ENCODE assay signal across 13 cellular contexts in the genomic region with DNA sequence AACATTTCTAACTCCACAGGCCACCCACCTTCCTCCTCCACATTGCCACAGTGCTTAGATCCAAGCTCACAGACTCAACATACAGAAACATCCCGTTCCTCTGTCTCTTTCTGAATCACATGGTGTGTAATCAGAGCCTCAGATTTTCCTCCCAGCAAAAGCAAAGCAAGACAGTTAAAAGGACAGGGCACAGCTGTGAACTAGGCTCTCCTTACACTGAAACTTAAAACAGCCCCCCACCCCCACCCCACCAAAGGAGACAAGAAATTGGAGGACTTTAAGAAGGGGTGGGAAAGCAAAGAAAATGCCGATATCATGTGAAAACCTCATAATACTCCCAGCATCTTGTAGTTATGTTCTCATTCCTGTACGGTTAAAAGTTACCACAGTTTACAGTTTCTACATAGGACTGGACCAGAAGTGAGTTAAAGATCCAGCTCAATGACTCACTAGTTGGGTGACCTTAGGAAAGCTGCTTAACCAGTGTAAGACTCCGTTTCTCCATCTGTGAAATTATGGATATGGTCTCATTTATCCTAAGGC. TPM values are rescaled to one million over a fixed set of nuclear protein-coding genes. Genes with fewer than 3 reads are reported as not detected.
DNase-seq lines count a peak whose midpoint lies in the region; ATAC-seq, FAIRE-seq and TF ChIP-seq lines count a peak whose summit lies in the region.
"Had no signal": no experiment of that assay in that cellular context is flagged by ENCODE, and none has a peak within 500 bp of the region (broad histone marks: within the 10 kb centered on the region; RNA-seq: fewer than 3 reads in every experiment).

No MANE protein-coding gene starts in this region.

- peak overlapping the region; percentile 96 for H3K4me3 ChIP-seq in left ventricle myocardium inferior
- no peak overlapping the region for H3K4me3 ChIP-seq in muscle layer of colon (ENCODE audit: low read depth in 1 of 2, low read length in 2 of 2)

- H3K36me3 ChIP-seq in left ventricle myocardium inferior (peaks cover 27% of the 10 kb centered on the region), muscle layer of colon (ENCODE audit: insufficient read depth, low read length) (peaks cover 20% of the 10 kb centered on the region)

- H3K9ac ChIP-seq in muscle layer of colon (ENCODE audit: low read length) = peak overlapping the region; percentile 23

- ATAC-seq in left cardiac atrium (no peak), HG03196 (IDR thresholded peaks at IDR 0.05; ENCODE audit: unreplicated experiment) (no peak)
- ATAC-seq: CD8-positive, alpha-beta T cell had no signal

- H3K9me3 ChIP-seq in left ventricle myocardium inferior (replicated peaks) = no peaks in the 10 kb centered on the region
- no peaks in the 10 kb centered on the region for H3K9me3 ChIP-seq in muscle layer of colon (ENCODE audit: low read length)

- H3K27me3 ChIP-seq in left ventricle myocardium inferior (ENCODE audit: low read depth) (no peaks in the 10 kb centered on the region), muscle layer of colon (ENCODE audit: control insufficient read depth in 1 of 2, insufficient read depth in 2 of 2, low read length in 2 of 2) (no peaks in the 10 kb centered on the region)

- DNase-seq in left ventricle myocardium inferior = no peak
- no peak for DNase-seq in left cardiac atrium
- DNase-seq in cerebellar cortex (ENCODE audit: low spot score) = peak; percentile 7
- DNase-seq in NCI-H524 treated with DMSO at 0.1 percent for 48 hours (lab: John Stamatoyannopoulos, UW) = no peak
- DNase-seq in midbrain (lab: John Stamatoyannopoulos, UW) = no peak
- DNase-seq in HTR-8/SVneo (ENCODE audit: insufficient read length, low spot score) = no peak
- DNase-seq: CD8-positive, alpha-beta T cell; effector memory CD4-positive, alpha-beta T cell; MM.1S; stimulated activated CD4-positive, alpha-beta T cell treated with anti-CD3 and anti-CD28 coated beads, Interleukin-2, amount 100 ng/mL, for 48 hours had no signal

- H3K27ac ChIP-seq in left ventricle myocardium inferior (replicated peaks) (peak overlapping the region; percentile 98), muscle layer of colon (ENCODE audit: low read depth, low read length) (peak overlapping the region; percentile 62)

- no peak for FAIRE-seq in HTR-8/SVneo (lab: Jason Lieb, UNC)
- FAIRE-seq: TTC549 had no signal

- H3K4me1 ChIP-seq in left ventricle myocardium inferior (peaks cover 73% of the 10 kb centered on the region), muscle layer of colon (ENCODE audit: insufficient read depth, low read length) (peaks cover 53% of the 10 kb centered on the region)

- TF ChIP-seq CTCF in left ventricle myocardium inferior (IDR thresholded peaks at IDR 0.05; ENCODE audit: borderline replicate concordance) = no peak

- intact Hi-C loops in left ventricle myocardium inferior (cut with micrococcal nuclease) (no loop called here), left cardiac atrium (cut with DNase I) (loop anchor here in 1 of 2 donors (10.0 kb wide), 1 partner anchor 494 kb away; no protein-coding TSS in a partner anchor)

RNA-seq across cellular contexts. Expression of gene YBX3, which starts 4.8 kb away (rescaled TPM):
- total RNA-seq in left ventricle myocardium inferior (903 TPM), left cardiac atrium (100 to 1,000 TPM; 660 to 956 TPM)

RNA-seq across cellular contexts. Expression of gene STYK1, which starts 44.5 kb away (rescaled TPM):
- total RNA-seq in left ventricle myocardium inferior (not detected), left cardiac atrium (under 1 TPM in 1 of 2 donors, not detected in 1; 0.12 TPM)
